1 cellular context compared by ENCODE assay signal in the genomic region with DNA sequence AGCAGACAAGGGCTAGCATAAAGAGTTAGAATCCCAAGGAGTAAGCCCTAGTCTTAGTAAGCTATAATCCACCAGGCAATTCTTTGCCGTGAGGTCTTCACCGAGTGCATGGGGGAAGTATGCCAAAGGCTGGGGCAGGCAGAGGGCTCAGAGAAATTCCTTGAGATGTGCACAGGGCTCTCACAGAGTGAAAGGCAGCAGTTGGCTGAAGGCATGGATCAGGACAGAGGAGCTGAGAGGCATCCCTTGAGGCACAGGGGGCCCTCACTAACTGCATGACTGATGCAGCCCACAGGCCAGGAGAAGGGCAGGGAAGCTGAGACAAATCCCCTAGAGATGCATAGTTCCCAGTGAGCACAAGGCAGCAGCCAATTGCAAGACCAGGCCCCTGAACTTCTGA.
TF ChIP-seq lines count a peak whose summit lies in the region.

No MANE protein-coding gene starts in this region.

TF ChIP-seq in WTC11, 78 proteins besides CTCF, POLR2A, EP300 and RAD21 (continued from another document):
- TF ChIP-seq PRDM15 (CRISPR knock-in tag; IDR thresholded peaks at IDR 0.05) (no peak), ZBTB21 (CRISPR knock-in tag; IDR thresholded peaks at IDR 0.05; ENCODE audit: borderline replicate concordance) (no peak), IRF2 (CRISPR knock-in tag; IDR thresholded peaks at IDR 0.05; ENCODE audit: borderline replicate concordance, low read depth) (no peak), ZNF281 (CRISPR knock-in tag; IDR thresholded peaks at IDR 0.05) (no peak), FOXP4 (CRISPR knock-in tag; IDR thresholded peaks at IDR 0.05) (no peak)
- TF ChIP-seq, protein P1, sequence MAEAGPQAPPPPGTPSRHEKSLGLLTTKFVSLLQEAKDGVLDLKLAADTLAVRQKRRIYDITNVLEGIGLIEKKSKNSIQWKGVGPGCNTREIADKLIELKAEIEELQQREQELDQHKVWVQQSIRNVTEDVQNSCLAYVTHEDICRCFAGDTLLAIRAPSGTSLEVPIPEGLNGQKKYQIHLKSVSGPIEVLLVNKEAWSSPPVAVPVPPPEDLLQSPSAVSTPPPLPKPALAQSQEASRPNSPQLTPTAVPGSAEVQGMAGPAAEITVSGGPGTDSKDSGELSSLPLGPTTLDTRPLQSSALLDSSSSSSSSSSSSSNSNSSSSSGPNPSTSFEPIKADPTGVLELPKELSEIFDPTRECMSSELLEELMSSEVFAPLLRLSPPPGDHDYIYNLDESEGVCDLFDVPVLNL (CRISPR knock-in tag; IDR thresholded peaks at IDR 0.05; ENCODE audit: borderline replicate concordance, low read depth), result no peak
